Comparison of ENCODE assay signal across 2 cellular contexts in the genomic region with DNA sequence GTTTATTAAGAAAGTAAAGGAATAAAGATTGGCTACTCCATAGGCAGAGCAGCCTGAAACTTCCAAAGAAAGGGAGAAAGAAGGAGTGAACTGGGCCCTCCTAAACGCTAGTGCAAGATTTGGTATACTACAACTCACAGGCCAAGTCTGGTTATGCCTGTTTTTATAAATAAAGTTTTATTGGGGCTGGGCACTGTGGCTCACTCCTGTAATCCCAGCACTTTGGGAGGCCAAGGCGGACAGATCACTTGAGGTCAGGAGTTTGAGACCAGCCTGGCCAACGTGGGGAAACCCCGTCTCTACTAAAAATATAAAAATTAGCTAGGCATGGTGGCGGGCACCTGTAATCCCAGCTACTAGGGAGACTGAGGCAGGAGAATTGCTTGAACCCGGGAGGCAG. TPM values are rescaled to one million over a fixed set of nuclear protein-coding genes. Genes with fewer than 3 reads are reported as not detected.
"Had no signal": no experiment of that assay in that cellular context is flagged by ENCODE, and none has a peak within 500 bp of the region (broad histone marks: within the 10 kb centered on the region; RNA-seq: fewer than 3 reads in every experiment).

No MANE protein-coding gene starts in this region.

RNA-seq across cellular contexts. Expression of gene SSTR2, which starts 33.4 kb away (rescaled TPM):
- total RNA-seq: MCF 10A, PC-3 had no signal
